Comparison of ENCODE assay signal across 8 cellular contexts in the genomic region with DNA sequence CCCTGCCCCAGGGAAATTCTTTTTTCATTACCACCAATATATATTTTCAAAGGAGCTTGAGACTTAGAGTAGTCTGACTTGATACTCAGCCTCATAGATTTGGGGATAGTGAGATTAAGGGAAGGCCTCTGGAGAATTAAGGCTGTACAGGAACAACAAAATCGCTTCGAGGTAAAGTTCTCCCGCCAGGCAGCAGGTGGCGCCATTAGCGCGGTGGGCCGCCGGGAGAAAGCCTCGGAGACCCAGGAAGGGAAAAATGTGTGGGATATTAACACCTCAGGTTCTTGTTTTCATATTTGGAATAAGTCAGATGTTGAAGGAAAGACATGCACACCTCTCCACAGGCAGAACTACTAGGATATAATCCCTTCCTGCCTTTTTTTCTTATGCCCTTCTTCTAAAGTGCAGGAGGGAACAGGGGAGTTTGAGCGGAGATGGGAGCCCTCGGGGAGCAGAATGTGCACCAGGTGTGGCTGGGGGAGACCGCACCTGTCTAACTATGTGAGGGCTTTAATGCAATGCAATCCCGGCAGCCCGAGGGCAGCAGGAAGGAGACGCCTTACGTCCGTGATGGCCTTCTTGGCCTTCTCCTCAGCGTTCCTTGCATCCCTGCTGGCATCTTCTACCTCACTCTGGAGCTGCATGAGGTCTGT. TPM values are rescaled to one million over a fixed set of nuclear protein-coding genes. Genes with fewer than 3 reads are reported as not detected.
DNase-seq lines count a peak whose midpoint lies in the region; ATAC-seq and TF ChIP-seq lines count a peak whose summit lies in the region.

No MANE protein-coding gene starts in this region.

- no peak for TF ChIP-seq POLR2A in Peyer's patch (IDR thresholded peaks at IDR 0.05)

- TF ChIP-seq CTCF in AG04450 (IDR thresholded peaks at IDR 0.05; ENCODE audit: low read depth, low read length) (peak; percentile 88), GM12864 (IDR thresholded peaks at IDR 0.05; ENCODE audit: low read depth, low read length, missing control alignments) (peak; percentile 89), Peyer's patch (IDR thresholded peaks at IDR 0.05) (peak in 5 of 6 experiments; percentile 50 to 72 (median 55)), endothelial cell (IDR thresholded peaks at IDR 0.05; ENCODE audit: unreplicated experiment) (peak; percentile 68)

- H3K27me3 ChIP-seq in AG04450 (ENCODE audit: control insufficient read depth, insufficient read depth, low read length) (no peaks in the 10 kb centered on the region), Peyer's patch (no peaks in the 10 kb centered on the region), trophoblast cell (ENCODE audit: insufficient read depth, low read length) (no peaks in the 10 kb centered on the region)

- peaks cover 6% of the 10 kb centered on the region for H3K4me1 Mint-ChIP-seq in endothelial cell (ENCODE audit: unreplicated experiment)

- H3K36me3 Mint-ChIP-seq in endothelial cell (ENCODE audit: low read depth, unreplicated experiment) = peaks cover 9% of the 10 kb centered on the region

- H2BK5ac ChIP-seq in trophoblast cell (ENCODE audit: low read depth, low read length, poor library complexity) = no peak overlapping the region

- DNase-seq in AG04450 (ENCODE audit: low read depth, low spot score) (no peak), GM12864 (ENCODE audit: low read depth) (no peak), Peyer's patch (peak in 1 of 3 donors; percentile 62), endothelial cell (ENCODE audit: low spot score) (peak; percentile 74), trophoblast cell (peak in 1 of 2 donors; percentile 62), NCI-H774 (lab: John Stamatoyannopoulos, UW) (no peak), NCI-H128 (lab: John Stamatoyannopoulos, UW; ENCODE audit: unreplicated experiment) (no peak)

- CTCF ChIA-PET in AG04450 (lab: Charles Lee) = interaction anchor here (0.5 to 20.9 kb wide), 19 partner anchors 9 to 1360 kb away, joined by 3 to 296 read pairs (median 4); no protein-coding TSS in a partner anchor

- no peaks in the 10 kb centered on the region for H3K79me1 ChIP-seq in trophoblast cell (ENCODE audit: low read length)

- no peak overlapping the region for H4K12ac ChIP-seq in trophoblast cell (ENCODE audit: low read depth, low read length)

- H3K4me1 ChIP-seq in Peyer's patch (no peaks in the 10 kb centered on the region), trophoblast cell (ENCODE audit: control insufficient read depth in 1 of 2, insufficient read depth in 2 of 2, low read length in 2 of 2) (no peaks in the 10 kb centered on the region)

- H3K27ac ChIP-seq in AG04450 (ENCODE audit: low read depth, low read length) = no peak overlapping the region
- H3K27ac ChIP-seq in Peyer's patch = no peak overlapping the region
- no peak overlapping the region for H3K27ac ChIP-seq in trophoblast cell (ENCODE audit: low read depth, low read length)

- H3K79me2 ChIP-seq in trophoblast cell (ENCODE audit: control insufficient read depth, insufficient read depth, low read length, poor library complexity) = no peaks in the 10 kb centered on the region

- H3K27ac Mint-ChIP-seq in endothelial cell (ENCODE audit: unreplicated experiment) = no peak overlapping the region

- H3K23ac ChIP-seq in trophoblast cell (ENCODE audit: low read length) = no peak overlapping the region

- H3K9me3 ChIP-seq in AG04450 (ENCODE audit: control insufficient read depth, insufficient read depth, low read length) = no peaks in the 10 kb centered on the region
- no peaks in the 10 kb centered on the region for H3K9me3 ChIP-seq in Peyer's patch
- H3K9me3 ChIP-seq in trophoblast cell (ENCODE audit: insufficient read depth, low read depth, low read length) = no peaks in the 10 kb centered on the region

- H2BK12ac ChIP-seq in trophoblast cell (ENCODE audit: low read length) = no peak overlapping the region

- no peak overlapping the region for H2BK120ac ChIP-seq in trophoblast cell (ENCODE audit: insufficient read depth, low read length, poor library complexity)

- no peak overlapping the region for H3K4me2 ChIP-seq in trophoblast cell (ENCODE audit: low read length)

- H3K4me3 ChIP-seq in AG04450 (ENCODE audit: low read depth, low read length) = no peak overlapping the region
- H3K4me3 ChIP-seq in GM12864 (ENCODE audit: low read depth, low read length) = no peak overlapping the region
- no peak overlapping the region for H3K4me3 ChIP-seq in Peyer's patch
- H3K4me3 ChIP-seq in trophoblast cell (ENCODE audit: low read depth, low read length) = no peak overlapping the region

- peaks cover 2% of the 10 kb centered on the region for H3K27me3 Mint-ChIP-seq in endothelial cell (ENCODE audit: unreplicated experiment)

- H3K9me3 Mint-ChIP-seq in endothelial cell (ENCODE audit: unreplicated experiment) = no peaks in the 10 kb centered on the region

- H3K9ac ChIP-seq in trophoblast cell (ENCODE audit: low read length) = no peak overlapping the region

- no peak overlapping the region for H2AK5ac ChIP-seq in trophoblast cell (ENCODE audit: low read length)

- WGBS in trophoblast cell (ENCODE audit: extremely low coverage, insufficient coverage, insufficient read length) = no CpG with 5 or more reads among the region's 18 CpGs

- no peak overlapping the region for H2AFZ ChIP-seq in trophoblast cell (ENCODE audit: insufficient read depth, low read length, poor library complexity)

- H3K14ac ChIP-seq in trophoblast cell (ENCODE audit: low read length) = no peak overlapping the region

- no peak overlapping the region for H4K91ac ChIP-seq in trophoblast cell (ENCODE audit: low read depth, low read length)

- H3K36me3 ChIP-seq in Peyer's patch (peaks cover 0 to 6% (median 0%) of the 10 kb centered on the region in 3 donors), trophoblast cell (ENCODE audit: control insufficient read depth in 1 of 2, insufficient read depth in 2 of 2, low read length in 2 of 2) (no peaks in the 10 kb centered on the region)

- POLR2A ChIA-PET in AG04450 (lab: Yijun Ruan, JAX) = no interaction called here

- H4K8ac ChIP-seq in trophoblast cell (ENCODE audit: low read depth, low read length) = peak overlapping the region; percentile 5

- H3K4ac ChIP-seq in trophoblast cell (ENCODE audit: low read depth, low read length) = no peak overlapping the region

- no peak overlapping the region for H3K4me3 Mint-ChIP-seq in endothelial cell (ENCODE audit: unreplicated experiment)

- no peak overlapping the region for H3K18ac ChIP-seq in trophoblast cell (ENCODE audit: low read length)

- no peak for ATAC-seq in GM19395 (IDR thresholded peaks at IDR 0.05; ENCODE audit: unreplicated experiment)

RNA-seq across cellular contexts. Expression of a gene that starts 25.9 kb away (rescaled TPM):
- 0.31 and 0.66 TPM in 2 replicates for polyA plus RNA-seq in AG04450 (2011; rRNA removed)
- 0.83 and 1.6 TPM in 2 replicates for polyA minus RNA-seq in AG04450 (2011; rRNA and poly(A)+ RNA removed)
- total RNA-seq in Peyer's patch (10 to 100 TPM in 2 of 4 donors, 1 to 10 TPM in 2; 3.7 to 32.2 (median 8.4) TPM), endothelial cell (ENCODE audit: unreplicated experiment) (2.1 TPM)
- polyA plus RNA-seq in trophoblast cell (2013) = 0.94 and 1.1 TPM in 2 replicates
